Comparison of ENCODE assay signal across 8 cellular contexts in the genomic region with DNA sequence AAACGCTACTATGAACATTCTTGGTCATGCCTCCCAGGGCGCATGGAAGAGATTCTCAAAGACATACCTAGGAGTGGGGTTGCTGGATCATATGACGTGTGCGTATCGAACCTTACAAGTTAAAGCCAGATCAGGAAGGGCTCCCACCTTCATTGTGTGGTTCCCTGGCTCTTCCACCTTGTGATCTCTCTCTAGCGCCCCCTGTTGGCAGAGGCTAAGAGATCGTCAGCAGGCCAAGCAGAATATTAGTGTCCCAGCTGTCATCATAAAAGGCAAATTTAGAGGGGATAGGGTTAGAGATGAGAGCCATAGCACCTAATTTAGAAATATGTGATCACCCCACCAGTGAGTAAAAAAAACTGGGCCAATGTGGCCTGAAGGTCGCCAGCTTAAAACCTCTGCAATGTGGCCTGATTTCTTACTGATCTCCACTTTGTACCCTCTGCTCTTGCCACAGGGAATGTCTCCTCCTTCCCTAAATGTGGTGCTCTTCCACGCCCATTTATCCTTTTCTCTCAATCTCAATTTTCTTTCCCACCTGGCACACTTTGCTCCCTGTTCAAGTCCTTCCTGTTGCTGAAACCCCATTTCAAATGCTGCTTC.
A peak's percentile ranks its signal among the peaks of the same experiment; 100 is the strongest.
DNase-seq lines count a peak whose midpoint lies in the region; ATAC-seq, FAIRE-seq and TF ChIP-seq lines count a peak whose summit lies in the region.

No MANE protein-coding gene starts in this region.

- ATAC-seq in T-helper 17 cell (peak; percentile 44), HG03571 (IDR thresholded peaks at IDR 0.05; ENCODE audit: unreplicated experiment) (no peak)

- no peak overlapping the region for H3K9ac ChIP-seq in KMS-11
- H3K9ac ChIP-seq in astrocyte (ENCODE audit: low read length), result no peak overlapping the region

- H3K4me1 Mint-ChIP-seq in T-helper 17 cell (peaks cover 12% of the 10 kb centered on the region), astrocyte (ENCODE audit: low read depth, unreplicated experiment) (no peaks in the 10 kb centered on the region)

- H4K20me1 ChIP-seq in KMS-11 (ENCODE audit: insufficient read depth), result no peaks in the 10 kb centered on the region
- no peaks in the 10 kb centered on the region for H4K20me1 ChIP-seq in astrocyte (ENCODE audit: insufficient read depth, low read length)

- H3K36me3 ChIP-seq in KMS-11 (ENCODE audit: insufficient read depth) (no peaks in the 10 kb centered on the region), astrocyte (ENCODE audit: insufficient read depth, low read length) (no peaks in the 10 kb centered on the region)

- H3K9me3 ChIP-seq in T-helper 17 cell (ENCODE audit: control insufficient read depth, low read length, poor library complexity, severe bottlenecking) (no peaks in the 10 kb centered on the region), astrocyte (ENCODE audit: insufficient read depth, low read depth, low read length) (no peaks in the 10 kb centered on the region)

- no peaks in the 10 kb centered on the region for H3K27me3 ChIP-seq in KMS-11 (ENCODE audit: insufficient read depth, low read depth)
- H3K27me3 ChIP-seq in astrocyte (ENCODE audit: insufficient read depth, low read length), result no peaks in the 10 kb centered on the region

- H2AFZ ChIP-seq in KMS-11 (ENCODE audit: low read depth), result no peak overlapping the region
- no peak overlapping the region for H2AFZ ChIP-seq in astrocyte (ENCODE audit: low read depth, low read length)

- H3K27ac ChIP-seq in KMS-11, result no peak overlapping the region
- no peak overlapping the region for H3K27ac ChIP-seq in astrocyte (ENCODE audit: low read depth, low read length)

- H3K9me3 Mint-ChIP-seq in astrocyte (ENCODE audit: unreplicated experiment), result no peaks in the 10 kb centered on the region

- H3K79me2 ChIP-seq in KMS-11 (ENCODE audit: insufficient read depth, low read depth) (no peaks in the 10 kb centered on the region), astrocyte (ENCODE audit: insufficient read depth, low read length) (no peaks in the 10 kb centered on the region)

- H3K4me3 Mint-ChIP-seq in T-helper 17 cell (no peak overlapping the region), astrocyte (ENCODE audit: unreplicated experiment) (no peak overlapping the region)

- no peaks in the 10 kb centered on the region for H3K36me3 Mint-ChIP-seq in T-helper 17 cell (ENCODE audit: low read depth)
- H3K36me3 Mint-ChIP-seq in astrocyte (ENCODE audit: low read depth, unreplicated experiment), result no peaks in the 10 kb centered on the region

- FAIRE-seq in astrocyte (lab: Jason Lieb, UNC), result no peak

- DNase-seq in G401 (ENCODE audit: low spot score), result peak; percentile 25
- peak; percentile 21 to 46 (median 30) for DNase-seq in T-helper 17 cell
- DNase-seq in astrocyte (ENCODE audit: low read depth), result no peak
- peak; percentile 48 for DNase-seq in iPS DF 19.7 (ENCODE audit: low read depth, low spot score)
- DNase-seq in stimulated activated CD4-positive, alpha-beta T cell treated with anti-CD3 and anti-CD28 coated beads, Interleukin-1b, Interleukin-23, amount 100 ng/mL, for 24 hours (ENCODE audit: low read depth in 4 of 4, low spot score in 1 of 4), result peak; percentile 52 to 67 (median 56)
- DNase-seq in GOT3 (lab: John Stamatoyannopoulos, UW), result no peak

- H3K27me3 Mint-ChIP-seq in T-helper 17 cell, result peaks cover 29% of the 10 kb centered on the region
- H3K27me3 Mint-ChIP-seq in astrocyte (ENCODE audit: low read depth, unreplicated experiment), result peaks cover 18% of the 10 kb centered on the region

- TF ChIP-seq CTCF in KMS-11 (conservative IDR thresholded peaks at IDR 0.05; ENCODE audit: low read depth, low read length), result peak; percentile 84
- peak; percentile 74 for TF ChIP-seq CTCF in astrocyte (IDR thresholded peaks at IDR 0.05; ENCODE audit: insufficient read depth, low read depth, low read length)

- in situ Hi-C loops in G401 (cut with HindIII; ENCODE audit: low sequenced_read_pairs), result no loop called here

- H3K4me3 ChIP-seq in KMS-11 (IDR thresholded peaks at IDR 0.05; ENCODE audit: insufficient read depth, low read depth, low read length), result no peak overlapping the region
- no peak overlapping the region for H3K4me3 ChIP-seq in astrocyte (ENCODE audit: insufficient read depth, low read depth, low read length)

- H3K4me1 ChIP-seq in KMS-11 (ENCODE audit: low read depth, poor library complexity, severe bottlenecking), result no peaks in the 10 kb centered on the region
- no peaks in the 10 kb centered on the region for H3K4me1 ChIP-seq in astrocyte (ENCODE audit: insufficient read depth, low read length)

- no peak overlapping the region for H3K27ac Mint-ChIP-seq in T-helper 17 cell
- no peak overlapping the region for H3K27ac Mint-ChIP-seq in astrocyte (ENCODE audit: unreplicated experiment)

- H3K4me2 ChIP-seq in KMS-11 (no peak overlapping the region), astrocyte (ENCODE audit: low read length) (no peak overlapping the region)

Comparison
In these comparisons a context has a peak if more than half of its experiments do, and no peak if none do; other contexts are left out.
1. DNase-seq: peak in G401 (single experiment), T-helper 17 cell (3 of 3), iPS DF 19.7 (single experiment) and stimulated activated CD4-positive, alpha-beta T cell treated with anti-CD3 and anti-CD28 coated beads, Interleukin-1b, Interleukin-23, amount 100 ng/mL, for 24 hours (4 of 4); none in astrocyte (single experiment) and GOT3 (single experiment).